Comparison of ENCODE assay signal across 38 cellular contexts in genomic region chr2:155022531-155022930, GRCh38.
"Had no signal": no experiment of that assay in that cellular context is flagged by ENCODE, and none has a peak within 500 bp of the region (broad histone marks: within the 10 kb centered on the region; RNA-seq: fewer than 3 reads in every experiment).

No MANE protein-coding gene starts in this region.

- H3K27ac ChIP-seq: ascending aorta, cardiac muscle cell, VCaP had no signal

- ATAC-seq: activated CD4-positive, alpha-beta T cell treated with anti-CD3 and anti-CD28 coated beads for 36 hours; activated CD4-positive, CD25-positive, alpha-beta regulatory T cell treated with anti-CD3 and anti-CD28 coated beads, Interleukin-2, amount 50 U/mL, for 24 hours; activated CD8-positive, alpha-beta memory T cell treated with anti-CD3 and anti-CD28 coated beads, Interleukin-2, amount 10 ng/mL, durations not matched to agents 7 days and 5 days; activated CD8-positive, alpha-beta T cell treated with anti-CD3 and anti-CD28 coated beads, Interleukin-2, amount 10 ng/mL, durations not matched to agents 7 days and 5 days; activated naive CD8-positive, alpha-beta T cell treated with anti-CD3 and anti-CD28 coated beads, Interleukin-2, amount 50 U/mL, for 24 hours; WTC11 had no signal

- DNase-seq: activated CD4-positive, alpha-beta memory T cell treated with anti-CD3 and anti-CD28 coated beads, Interleukin-2, amount 10 ng/mL, durations not matched to agents 7 days and 5 days; activated CD4-positive, alpha-beta T cell treated with anti-CD3 and anti-CD28 coated beads for 1 hour; activated CD4-positive, alpha-beta T cell treated with anti-CD3 and anti-CD28 coated beads for 36 hours; activated CD4-positive, alpha-beta T cell treated with anti-CD3 and anti-CD28 coated beads for 48 hours; activated CD4-positive, alpha-beta T cell treated with anti-CD3 and anti-CD28 coated beads, Interleukin-2, amount 10 ng/mL, durations not matched to agents 7 days and 5 days; activated CD4-positive, alpha-beta T cell treated with anti-CD3 and anti-CD28 coated beads, Interleukin-2, amount 50 U/mL, for 48 hours; activated CD4-positive, CD25-positive, alpha-beta regulatory T cell; activated CD8-positive, alpha-beta memory T cell treated with anti-CD3 and anti-CD28 coated beads for 24 hours; activated CD8-positive, alpha-beta memory T cell treated with anti-CD3 and anti-CD28 coated beads, Interleukin-2, amount 10 ng/mL, durations not matched to agents 7 days and 5 days; activated CD8-positive, alpha-beta memory T cell treated with anti-CD3 and anti-CD28 coated beads, Interleukin-2, amount 50 U/mL, for 48 hours; activated CD8-positive, alpha-beta T cell treated with anti-CD3 and anti-CD28 coated beads, Interleukin-2, amount 10 ng/mL, durations not matched to agents 7 days and 5 days; activated effector memory CD4-positive, alpha-beta T cell treated with Interleukin-2 at 50 U/mL for 16 hours; activated gamma-delta T cell; activated naive CD4-positive, alpha-beta T cell treated with anti-CD3 and anti-CD28 coated beads, Interleukin-2, amount 10 ng/mL, durations not matched to agents 7 days and 5 days; activated naive CD4-positive, alpha-beta T cell treated with Interleukin-2 at 50 U/mL for 16 hours; activated naive CD8-positive, alpha-beta T cell treated with anti-CD3 and anti-CD28 coated beads, Interleukin-2, amount 10 ng/mL, durations not matched to agents 7 days and 5 days; activated naive CD8-positive, alpha-beta T cell treated with anti-CD3 and anti-CD28 coated beads, Interleukin-2, amount 50 U/mL, for 24 hours; activated T-cell treated with anti-CD3 and anti-CD28 coated beads, Interleukin-2, amount 50 U/mL, for 24 hours; activated T-cell treated with anti-CD3 and anti-CD28 coated beads, Interleukin-2, amount 50 U/mL, for 48 hours; amygdala; anterior cingulate cortex; T-helper 1 cell; T-helper 2 cell; T-helper 9 cell had no signal

- H3K4me1 Mint-ChIP-seq: activated CD4-positive, alpha-beta memory T cell treated with anti-CD3 and anti-CD28 coated beads, Interleukin-2, amount 10 ng/mL, durations not matched to agents 7 days and 5 days; activated CD4-positive, alpha-beta T cell treated with anti-CD3 and anti-CD28 coated beads for 36 hours; activated CD4-positive, alpha-beta T cell treated with anti-CD3 and anti-CD28 coated beads, Interleukin-2, amount 10 ng/mL, durations not matched to agents 7 days and 5 days; activated CD8-positive, alpha-beta memory T cell treated with anti-CD3 and anti-CD28 coated beads, Interleukin-2, amount 10 ng/mL, durations not matched to agents 7 days and 5 days; activated naive CD4-positive, alpha-beta T cell treated with anti-CD3 and anti-CD28 coated beads, Interleukin-2, amount 10 ng/mL, durations not matched to agents 7 days and 5 days; activated naive CD4-positive, alpha-beta T cell treated with anti-CD3 and anti-CD28 coated beads, Interleukin-2, amount 50 U/mL, for 24 hours; activated naive CD8-positive, alpha-beta T cell treated with anti-CD3 and anti-CD28 coated beads, Interleukin-2, amount 10 ng/mL, durations not matched to agents 7 days and 5 days; activated naive CD8-positive, alpha-beta T cell treated with anti-CD3 and anti-CD28 coated beads, Interleukin-2, amount 50 U/mL, for 24 hours; central memory CD8-positive, alpha-beta T cell; WTC11 had no signal

- H3K27me3 Mint-ChIP-seq: activated CD4-positive, alpha-beta memory T cell treated with anti-CD3 and anti-CD28 coated beads, Interleukin-2, amount 10 ng/mL, durations not matched to agents 7 days and 5 days; activated CD4-positive, alpha-beta T cell treated with anti-CD3 and anti-CD28 coated beads for 36 hours; activated CD4-positive, alpha-beta T cell treated with anti-CD3 and anti-CD28 coated beads, Interleukin-2, amount 10 ng/mL, durations not matched to agents 7 days and 5 days; activated CD8-positive, alpha-beta memory T cell treated with anti-CD3 and anti-CD28 coated beads, Interleukin-2, amount 10 ng/mL, durations not matched to agents 7 days and 5 days; activated naive CD4-positive, alpha-beta T cell treated with anti-CD3 and anti-CD28 coated beads, Interleukin-2, amount 10 ng/mL, durations not matched to agents 7 days and 5 days; activated naive CD4-positive, alpha-beta T cell treated with anti-CD3 and anti-CD28 coated beads, Interleukin-2, amount 50 U/mL, for 24 hours; activated naive CD8-positive, alpha-beta T cell; activated naive CD8-positive, alpha-beta T cell treated with anti-CD3 and anti-CD28 coated beads, Interleukin-2, amount 10 ng/mL, durations not matched to agents 7 days and 5 days; activated naive CD8-positive, alpha-beta T cell treated with anti-CD3 and anti-CD28 coated beads, Interleukin-2, amount 50 U/mL, for 24 hours; activated T-cell treated with anti-CD3 and anti-CD28 coated beads, Interleukin-2, amount 50 U/mL, for 24 hours; central memory CD8-positive, alpha-beta T cell had no signal

- H3K36me3 Mint-ChIP-seq: activated CD8-positive, alpha-beta memory T cell treated with anti-CD3 and anti-CD28 coated beads, Interleukin-2, amount 10 ng/mL, durations not matched to agents 7 days and 5 days; activated naive CD4-positive, alpha-beta T cell treated with anti-CD3 and anti-CD28 coated beads, Interleukin-2, amount 10 ng/mL, durations not matched to agents 7 days and 5 days; activated naive CD4-positive, alpha-beta T cell treated with anti-CD3 and anti-CD28 coated beads, Interleukin-2, amount 50 U/mL, for 24 hours; activated naive CD8-positive, alpha-beta T cell; activated naive CD8-positive, alpha-beta T cell treated with anti-CD3 and anti-CD28 coated beads, Interleukin-2, amount 10 ng/mL, durations not matched to agents 7 days and 5 days; brain; WTC11 had no signal

- H3K4me3 ChIP-seq: ascending aorta, cardiac muscle cell had no signal

- H3K4me1 ChIP-seq: ascending aorta had no signal

- H3K27ac Mint-ChIP-seq: activated CD4-positive, alpha-beta memory T cell treated with anti-CD3 and anti-CD28 coated beads, Interleukin-2, amount 10 ng/mL, durations not matched to agents 7 days and 5 days; activated CD4-positive, alpha-beta T cell treated with anti-CD3 and anti-CD28 coated beads for 36 hours; activated CD4-positive, alpha-beta T cell treated with anti-CD3 and anti-CD28 coated beads, Interleukin-2, amount 10 ng/mL, durations not matched to agents 7 days and 5 days; activated CD8-positive, alpha-beta memory T cell treated with anti-CD3 and anti-CD28 coated beads, Interleukin-2, amount 10 ng/mL, durations not matched to agents 7 days and 5 days; activated CD8-positive, alpha-beta T cell treated with anti-CD3 and anti-CD28 coated beads, Interleukin-2, amount 10 ng/mL, durations not matched to agents 7 days and 5 days; activated naive CD4-positive, alpha-beta T cell treated with anti-CD3 and anti-CD28 coated beads, Interleukin-2, amount 10 ng/mL, durations not matched to agents 7 days and 5 days; activated naive CD4-positive, alpha-beta T cell treated with anti-CD3 and anti-CD28 coated beads, Interleukin-2, amount 50 U/mL, for 24 hours; activated naive CD8-positive, alpha-beta T cell; activated naive CD8-positive, alpha-beta T cell treated with anti-CD3 and anti-CD28 coated beads, Interleukin-2, amount 10 ng/mL, durations not matched to agents 7 days and 5 days; activated naive CD8-positive, alpha-beta T cell treated with anti-CD3 and anti-CD28 coated beads, Interleukin-2, amount 50 U/mL, for 24 hours; activated T-cell treated with anti-CD3 and anti-CD28 coated beads, Interleukin-2, amount 50 U/mL, for 24 hours; activated T-helper 2 cell treated with anti-CD3 and anti-CD28 coated beads, Interferon-gamma antibody, Interleukin-2, Interleukin-4, amounts not matched to agents 10 μg/mL and 5 μg/mL and 100 μg/mL, durations not matched to agents 14 hours and 24 hours and 36 hours; T-helper 1 cell treated with Interleukin-12 subunit alpha and Interleukin-12 subunit beta and Interleukin-4 antibody, amounts not matched to agents 30 μg/mL and 1 μg/mL, for 36 hours; T-helper 2 cell treated with Interferon-gamma antibody and Interleukin-4, amounts not matched to agents 5 μg/mL and 100 μg/mL, for 36 hours had no signal

- FAIRE-seq: bronchial epithelial cell, TTC549 had no signal

- H3K9me3 Mint-ChIP-seq: activated CD4-positive, alpha-beta memory T cell treated with anti-CD3 and anti-CD28 coated beads, Interleukin-2, amount 10 ng/mL, durations not matched to agents 7 days and 5 days; activated CD4-positive, alpha-beta T cell treated with anti-CD3 and anti-CD28 coated beads, Interleukin-2, amount 10 ng/mL, durations not matched to agents 7 days and 5 days; activated naive CD4-positive, alpha-beta T cell treated with anti-CD3 and anti-CD28 coated beads, Interleukin-2, amount 50 U/mL, for 24 hours; activated naive CD8-positive, alpha-beta T cell treated with anti-CD3 and anti-CD28 coated beads, Interleukin-2, amount 10 ng/mL, durations not matched to agents 7 days and 5 days; activated T-cell treated with anti-CD3 and anti-CD28 coated beads, Interleukin-2, amount 50 U/mL, for 24 hours; activated T-helper 2 cell treated with anti-CD3 and anti-CD28 coated beads, Interferon-gamma antibody, Interleukin-2, Interleukin-4, amounts not matched to agents 10 μg/mL and 5 μg/mL and 100 μg/mL, durations not matched to agents 14 hours and 24 hours and 36 hours; brain; T-helper 1 cell treated with Interleukin-12 subunit alpha and Interleukin-12 subunit beta and Interleukin-4 antibody, amounts not matched to agents 30 μg/mL and 1 μg/mL, for 36 hours; T-helper 2 cell treated with Interferon-gamma antibody and Interleukin-4, amounts not matched to agents 5 μg/mL and 100 μg/mL, for 36 hours; WTC11 had no signal

- H3K4me3 Mint-ChIP-seq: activated CD4-positive, alpha-beta memory T cell treated with anti-CD3 and anti-CD28 coated beads, Interleukin-2, amount 10 ng/mL, durations not matched to agents 7 days and 5 days; activated CD4-positive, alpha-beta T cell treated with anti-CD3 and anti-CD28 coated beads for 36 hours; activated CD4-positive, alpha-beta T cell treated with anti-CD3 and anti-CD28 coated beads, Interleukin-2, amount 10 ng/mL, durations not matched to agents 7 days and 5 days; activated CD8-positive, alpha-beta memory T cell treated with anti-CD3 and anti-CD28 coated beads, Interleukin-2, amount 10 ng/mL, durations not matched to agents 7 days and 5 days; activated CD8-positive, alpha-beta T cell treated with anti-CD3 and anti-CD28 coated beads, Interleukin-2, amount 10 ng/mL, durations not matched to agents 7 days and 5 days; activated naive CD4-positive, alpha-beta T cell treated with anti-CD3 and anti-CD28 coated beads, Interleukin-2, amount 10 ng/mL, durations not matched to agents 7 days and 5 days; activated naive CD4-positive, alpha-beta T cell treated with anti-CD3 and anti-CD28 coated beads, Interleukin-2, amount 50 U/mL, for 24 hours; activated naive CD8-positive, alpha-beta T cell; activated naive CD8-positive, alpha-beta T cell treated with anti-CD3 and anti-CD28 coated beads, Interleukin-2, amount 10 ng/mL, durations not matched to agents 7 days and 5 days; activated naive CD8-positive, alpha-beta T cell treated with anti-CD3 and anti-CD28 coated beads, Interleukin-2, amount 50 U/mL, for 24 hours; activated T-cell treated with anti-CD3 and anti-CD28 coated beads, Interleukin-2, amount 50 U/mL, for 24 hours; brain; central memory CD8-positive, alpha-beta T cell; T-helper 1 cell treated with Interleukin-12 subunit alpha and Interleukin-12 subunit beta and Interleukin-4 antibody, amounts not matched to agents 30 μg/mL and 1 μg/mL, for 36 hours; T-helper 2 cell treated with Interferon-gamma antibody and Interleukin-4, amounts not matched to agents 5 μg/mL and 100 μg/mL, for 36 hours; WTC11 had no signal

- H3K9me3 ChIP-seq: ascending aorta had no signal

- H3K36me3 ChIP-seq: ascending aorta, cardiac muscle cell had no signal

- H3K27me3 ChIP-seq: ascending aorta, cardiac muscle cell had no signal
